ENCODE assay signal across 23 cellular contexts in the genomic region with DNA sequence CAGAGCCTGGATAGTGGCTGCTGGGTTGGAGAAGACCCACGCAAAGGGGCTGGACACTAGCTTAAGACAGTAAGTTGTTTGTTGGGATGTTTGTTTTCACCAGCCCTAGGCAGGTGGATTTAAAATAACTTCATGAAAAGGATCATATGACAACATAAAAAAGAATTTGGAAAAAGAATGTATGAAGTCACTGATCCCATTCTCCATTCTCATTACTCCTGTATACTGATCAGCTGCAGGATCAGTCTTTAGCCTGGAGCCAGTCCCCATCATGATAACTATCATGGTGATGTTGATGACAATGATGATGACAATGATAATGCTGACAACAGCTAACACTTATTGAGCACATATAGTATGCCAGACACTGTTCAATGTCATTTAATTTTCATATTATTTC.
A peak's percentile ranks its signal among the peaks of the same experiment; 100 is the strongest.
DNase-seq lines count a peak whose midpoint lies in the region; ATAC-seq, FAIRE-seq and TF ChIP-seq lines count a peak whose summit lies in the region.
"Had no signal": no experiment of that assay in that cellular context is flagged by ENCODE, and none has a peak within 500 bp of the region (broad histone marks: within the 10 kb centered on the region; RNA-seq: fewer than 3 reads in every experiment).

No MANE protein-coding gene starts in this region.

- no peak overlapping the region for H4K91ac ChIP-seq in IMR-90 (ENCODE audit: insufficient read depth, low read depth, low read length)

- no peaks in the 10 kb centered on the region for H3K9me3 Mint-ChIP-seq in Calu3 (ENCODE audit: low read depth, unreplicated experiment)
- no peaks in the 10 kb centered on the region for H3K9me3 Mint-ChIP-seq in T-cell
- H3K9me3 Mint-ChIP-seq: CD4-positive, CD25-positive, alpha-beta regulatory T cell; CD8-positive, alpha-beta T cell had no signal

- H3K27ac Mint-ChIP-seq in Calu3 (ENCODE audit: unreplicated experiment) = peak overlapping the region; percentile 45
- no peak overlapping the region for H3K27ac Mint-ChIP-seq in T-cell
- H3K27ac Mint-ChIP-seq: B cell; CD4-positive, CD25-positive, alpha-beta regulatory T cell; CD8-positive, alpha-beta T cell had no signal

- no peaks in the 10 kb centered on the region for H4K20me1 ChIP-seq in IMR-90 (ENCODE audit: insufficient read depth, low read length)
- H4K20me1 ChIP-seq: BLaER1 had no signal

- peaks cover 8% of the 10 kb centered on the region for H3K4me1 ChIP-seq in IMR-90 (ENCODE audit: control insufficient read depth, insufficient read depth, low read length)

- no peaks in the 10 kb centered on the region for H3K9me3 ChIP-seq in IMR-90 (ENCODE audit: control insufficient read depth, insufficient read depth, low read length)
- H3K9me3 ChIP-seq: BLaER1, Caco-2 had no signal

- CTCF ChIA-PET in Calu3 (lab: Charles Lee) (interaction anchor here (1.3 kb wide), 1 partner anchor 10 kb away, joined by 3 read pairs; no protein-coding TSS in a partner anchor), IMR-90 (lab: Yijun Ruan, JAX) (no interaction called here), T-cell (lab: Charles Lee) (interaction anchor here in 1 of 2 donors (1.3 kb wide), 1 partner anchor 11 kb away, joined by 5 read pairs; no protein-coding TSS in a partner anchor)

- no peak overlapping the region for H3K4me3 ChIP-seq in IMR-90 (ENCODE audit: insufficient read depth, low read depth, low read length)
- H3K4me3 ChIP-seq: BLaER1, GM12878, GM23248 had no signal

- no peak for ATAC-seq in IMR-90 (ENCODE audit: low read depth)
- ATAC-seq in GM21381 (IDR thresholded peaks at IDR 0.05; ENCODE audit: unreplicated experiment) = no peak
- ATAC-seq in T-cell (replicated peaks in 1 of 4) = no peak
- ATAC-seq: CD8-positive, alpha-beta T cell; GM12878 had no signal

- H3K27me3 ChIP-seq in IMR-90 (ENCODE audit: control insufficient read depth, insufficient read depth, low read length) = no peaks in the 10 kb centered on the region
- H3K27me3 ChIP-seq: BLaER1 had no signal

- intact Hi-C loops in Calu3 (cut with micrococcal nuclease; ENCODE audit: unreplicated experiment) (no loop called here), IMR-90 (cut with micrococcal nuclease) (loop anchor here (2.0 kb wide), 1 partner anchor 13 kb away; no protein-coding TSS in a partner anchor)

- no peak overlapping the region for H4K8ac ChIP-seq in IMR-90 (ENCODE audit: low read depth in 2 of 2, low read length in 2 of 2)

- H3K27ac ChIP-seq in IMR-90 (ENCODE audit: insufficient read depth, low read length) (no peak overlapping the region), epithelial cell of prostate (peak overlapping the region; percentile 98)
- H3K27ac ChIP-seq: BLaER1, C4-2B had no signal

- H2BK20ac ChIP-seq in IMR-90 (ENCODE audit: low read depth, low read length) = no peak overlapping the region; the same call in 1 of the 2 replicates

- H2AK5ac ChIP-seq in IMR-90 (ENCODE audit: low read depth, low read length) = no peak overlapping the region

- DNase-seq in Calu3 (no peak), IMR-90 (no peak), epithelial cell of prostate (ENCODE audit: low read depth, low spot score) (no peak), GM12891 (ENCODE audit: insufficient read length, low spot score) (no peak), T-cell (no peak)
- DNase-seq: Caco-2; CD4-positive, CD25-positive, alpha-beta regulatory T cell; CD8-positive, alpha-beta T cell; DMS 273 treated with DMSO at 0.1 percent for 48 hours; DMS79; EL; GDM1; GM23248; H7; HCEC 1CT had no signal

- H2BK120ac ChIP-seq in IMR-90 (ENCODE audit: low read depth, low read length) = no peak overlapping the region

- no peak overlapping the region for H3K9ac ChIP-seq in IMR-90 (ENCODE audit: low read depth, low read length)
- H3K9ac ChIP-seq: BLaER1, GM23248 had no signal

- H3K23ac ChIP-seq in IMR-90 (ENCODE audit: low read depth, low read length) = no peak overlapping the region; the same call in 1 of the 2 replicates

- TF ChIP-seq POLR2A in IMR-90 (IDR thresholded peaks at IDR 0.05; ENCODE audit: low read depth, low read length) (no peak), GM12891 (IDR thresholded peaks at IDR 0.05; ENCODE audit: low read depth, low read length) (no peak)

- H3K36me3 Mint-ChIP-seq in Calu3 (ENCODE audit: insufficient read depth, unreplicated experiment) = peaks cover 21% of the 10 kb centered on the region
- H3K36me3 Mint-ChIP-seq in T-cell = no peaks in the 10 kb centered on the region
- H3K36me3 Mint-ChIP-seq: CD4-positive, CD25-positive, alpha-beta regulatory T cell; CD8-positive, alpha-beta T cell had no signal

- TF ChIP-seq RAD21 in IMR-90 (IDR thresholded peaks at IDR 0.05; ENCODE audit: low read length) = no peak

- no peak overlapping the region for H3K4me3 Mint-ChIP-seq in Calu3 (ENCODE audit: low read depth, unreplicated experiment)
- no peak overlapping the region for H3K4me3 Mint-ChIP-seq in T-cell
- H3K4me3 Mint-ChIP-seq: B cell; CD4-positive, CD25-positive, alpha-beta regulatory T cell; CD8-positive, alpha-beta T cell had no signal

- H3K18ac ChIP-seq in IMR-90 (ENCODE audit: low read depth, low read length) = no peak overlapping the region

- POLR2A ChIA-PET in IMR-90 (lab: Charles Lee; ENCODE audit: unreplicated experiment) = no interaction called here
- POLR2A ChIA-PET in T-cell (lab: Charles Lee) = no interaction called here

- no peak overlapping the region for H2AK9ac ChIP-seq in IMR-90 (replicated peaks; ENCODE audit: low read depth, low read length, poor library complexity)

- H3K4ac ChIP-seq in IMR-90 (ENCODE audit: low read depth, low read length) = no peak overlapping the region

- H3K56ac ChIP-seq in IMR-90 (ENCODE audit: extremely low read depth, insufficient read depth, low read length) = no peak overlapping the region

- H2AFZ ChIP-seq in IMR-90 (replicated peaks; ENCODE audit: low read length, poor library complexity) = no peak overlapping the region
- H2AFZ ChIP-seq: GM23248 had no signal

- in situ Hi-C loops in IMR-90 (cut with MboI; ENCODE audit: low sequenced_read_pairs) = no loop called here

- 0 out of 2 replicates have a peak overlapping the region, but pooled peaks have one; percentile 19 for H3K14ac ChIP-seq in IMR-90 (replicated peaks; ENCODE audit: low read depth, low read length)

- peaks cover 4% of the 10 kb centered on the region for H3K9me1 ChIP-seq in IMR-90 (ENCODE audit: insufficient read depth, low read length)

- H3K4me2 ChIP-seq in IMR-90 (ENCODE audit: low read depth, low read length) = no peak overlapping the region
- H3K4me2 ChIP-seq: BLaER1 had no signal

- WGBS in IMR-90 (ENCODE audit: extremely low coverage in 2 of 2, insufficient read length in 1 of 2), 2 experiments = no CpG with 5 or more reads among the region's 1 CpG

- dilution Hi-C loops in IMR-90 (cut with HindIII; ENCODE audit: low sequenced_read_pairs, unreplicated experiment) = loop anchor here (25.0 kb wide), 1 partner anchor 213 kb away; no protein-coding TSS in a partner anchor

- no peak for TF ChIP-seq CTCF in Calu3 (IDR thresholded peaks at IDR 0.05; ENCODE audit: unreplicated experiment)
- no peak for TF ChIP-seq CTCF in IMR-90 (conservative IDR thresholded peaks at IDR 0.05; ENCODE audit: low read depth, low read length)

- H3K4me1 Mint-ChIP-seq in Calu3 (ENCODE audit: low read depth, unreplicated experiment) = peaks cover 37% of the 10 kb centered on the region
- peaks cover 33 to 34% (median 34%) of the 10 kb centered on the region in 3 donors for H3K4me1 Mint-ChIP-seq in T-cell

- H2BK5ac ChIP-seq in IMR-90 (ENCODE audit: low read depth, low read length, poor library complexity, severe bottlenecking) = no peak overlapping the region

- peaks cover 0 to 7% of the 10 kb centered on the region in 2 experiments; a peak in 3 of 4 replicates for H3K79me1 ChIP-seq in IMR-90 (ENCODE audit: low read depth in 1 of 2, low read length in 2 of 2)

- H4K5ac ChIP-seq in IMR-90 (ENCODE audit: low read depth, low read length) = no peak overlapping the region

- 0 out of 3 replicates have a peak overlapping the region, but pooled peaks have one; percentile 0 for H2BK15ac ChIP-seq in IMR-90 (ENCODE audit: low read depth, low read length)

- H3K36me3 ChIP-seq in IMR-90 (ENCODE audit: control insufficient read depth, insufficient read depth, low read length) = no peaks in the 10 kb centered on the region
- H3K36me3 ChIP-seq: BLaER1 had no signal

- no peak for FAIRE-seq in GM12891 (lab: Jason Lieb, UNC)
- FAIRE-seq: D721Med, GM12878, GM18507, H1 had no signal

- H3K27me3 Mint-ChIP-seq in Calu3 (ENCODE audit: unreplicated experiment) = no peaks in the 10 kb centered on the region
- H3K27me3 Mint-ChIP-seq in T-cell = no peaks in the 10 kb centered on the region

- no TSS peak for BruUV-seq in Calu3 (replicated peaks; lab: Mats Ljungman, UMichigan)
- BruUV-seq in IMR-90 (replicated peaks; lab: Mats Ljungman, UMichigan) = no TSS peak

TF ChIP-seq in IMR-90, 13 proteins besides CTCF, POLR2A, EP300 and RAD21 (continues in another document):
- no peak for TF ChIP-seq RCOR1 (IDR thresholded peaks at IDR 0.05; ENCODE audit: insufficient replicate concordance, low read length)
- TF ChIP-seq CEBPB (IDR thresholded peaks at IDR 0.05; ENCODE audit: low read depth, low read length) = no peak
- TF ChIP-seq, protein P1, sequence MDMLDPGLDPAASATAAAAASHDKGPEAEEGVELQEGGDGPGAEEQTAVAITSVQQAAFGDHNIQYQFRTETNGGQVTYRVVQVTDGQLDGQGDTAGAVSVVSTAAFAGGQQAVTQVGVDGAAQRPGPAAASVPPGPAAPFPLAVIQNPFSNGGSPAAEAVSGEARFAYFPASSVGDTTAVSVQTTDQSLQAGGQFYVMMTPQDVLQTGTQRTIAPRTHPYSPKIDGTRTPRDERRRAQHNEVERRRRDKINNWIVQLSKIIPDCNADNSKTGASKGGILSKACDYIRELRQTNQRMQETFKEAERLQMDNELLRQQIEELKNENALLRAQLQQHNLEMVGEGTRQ (IDR thresholded peaks at IDR 0.05; ENCODE audit: low read depth, low read length) = no peak

TF ChIP-seq in GM12891, 5 proteins besides CTCF, POLR2A, EP300 and RAD21:
- TF ChIP-seq TAF1 (IDR thresholded peaks at IDR 0.05; ENCODE audit: low read depth, low read length) = no peak
- no peak for TF ChIP-seq POLR2AphosphoS5 (IDR thresholded peaks at IDR 0.05; ENCODE audit: low read depth, low read length)
- TF ChIP-seq PAX5 (IDR thresholded peaks at IDR 0.05; ENCODE audit: insufficient read depth, low read length, severe bottlenecking) = no peak
- no peak for TF ChIP-seq SPI1 (IDR thresholded peaks at IDR 0.05; ENCODE audit: low read depth, low read length)
- no peak for TF ChIP-seq POU2F2 (IDR thresholded peaks at IDR 0.05; ENCODE audit: low read depth, low read length)
